17 cellular contexts compared by ENCODE assay signal in the genomic region with DNA sequence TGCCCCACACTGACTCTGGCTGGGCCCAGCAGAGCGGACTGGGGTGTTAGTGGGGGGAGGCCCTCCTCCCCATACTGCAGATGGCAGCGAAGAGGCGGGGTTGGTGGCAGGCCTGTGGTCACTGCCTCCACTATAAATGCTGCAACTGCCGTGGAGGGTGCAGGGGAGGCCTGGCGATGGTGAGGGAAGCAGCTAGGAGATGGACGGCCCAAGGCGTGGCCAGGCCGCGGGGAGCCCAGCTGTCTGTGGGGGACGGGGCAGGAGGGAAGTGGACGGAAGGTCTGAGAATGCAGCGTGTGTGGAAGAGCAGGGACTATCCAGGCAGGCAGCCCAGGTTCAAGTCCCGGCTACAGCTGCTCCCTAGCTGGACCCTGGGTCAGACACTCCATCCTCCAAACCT.
"Had no signal": no experiment of that assay in that cellular context is flagged by ENCODE, and none has a peak within 500 bp of the region (broad histone marks: within the 10 kb centered on the region; RNA-seq: fewer than 3 reads in every experiment).

No MANE protein-coding gene starts in this region.

- H3K4me3 Mint-ChIP-seq: T-cell had no signal

- H3K27ac ChIP-seq: epithelial cell of prostate, gastroesophageal sphincter, left ventricle myocardium inferior, SJCRH30, tibial artery, VCaP had no signal

- H3K36me3 ChIP-seq: SJCRH30 had no signal

- H3K27me3 ChIP-seq: gastroesophageal sphincter, SJCRH30, tibial artery had no signal

- H3K27me3 Mint-ChIP-seq: progenitor cell of endocrine pancreas, T-cell had no signal

- H3K27ac Mint-ChIP-seq: progenitor cell of endocrine pancreas, T-cell had no signal

- H3K9me3 ChIP-seq: gastroesophageal sphincter, left ventricle myocardium inferior, SJCRH30, tibial artery had no signal

- H3K9me3 Mint-ChIP-seq: T-cell had no signal

- DNase-seq: activated effector memory CD4-positive, alpha-beta T cell treated with Interleukin-2 at 50 U/mL for 16 hours; activated T-cell treated with anti-CD3 and anti-CD28 coated beads, Interleukin-2, amount 50 U/mL, for 1 hour; central memory CD4-positive, alpha-beta T cell; cortex of kidney; effector memory CD4-positive, alpha-beta T cell; kidney; left ventricle myocardium inferior; right cardiac atrium; T-cell; T1000; tibial artery had no signal

- H3K4me3 ChIP-seq: gastroesophageal sphincter, left ventricle myocardium inferior, SJCRH30, smooth muscle cell, tibial artery had no signal

- H3K4me1 ChIP-seq: gastroesophageal sphincter, SJCRH30, tibial artery had no signal

- H3K4me2 ChIP-seq: smooth muscle cell had no signal

- ATAC-seq: gastroesophageal sphincter, right cardiac atrium, T-cell had no signal
